In genomic region chrX:117397846-117398245, GRCh38 we compare ENCODE assay signal across 26 cellular contexts.
A peak's percentile ranks its signal among the peaks of the same experiment; 100 is the strongest.
DNase-seq lines count a peak whose midpoint lies in the region; ATAC-seq, FAIRE-seq and TF ChIP-seq lines count a peak whose summit lies in the region.
"Had no signal": no experiment of that assay in that cellular context is flagged by ENCODE, and none has a peak within 500 bp of the region (broad histone marks: within the 10 kb centered on the region; RNA-seq: fewer than 3 reads in every experiment).

No MANE protein-coding gene starts in this region.

- H3K9me3 ChIP-seq in PC-9 (ENCODE audit: insufficient read depth, low read depth) (no peaks in the 10 kb centered on the region), RWPE2 (ENCODE audit: severe bottlenecking) (no peaks in the 10 kb centered on the region)
- H3K9me3 ChIP-seq: A549, BE2C, HAP-1 had no signal

- H3K36me3 ChIP-seq in PC-9 (ENCODE audit: low read depth) (no peaks in the 10 kb centered on the region), RWPE2 (ENCODE audit: low read depth) (no peaks in the 10 kb centered on the region)
- H3K36me3 ChIP-seq: BE2C; BLaER1 treated with 17β-estradiol and CSF1 and Interleukin-3, amounts not matched to agents 10 nM and 100 nM; HAP-1 had no signal

- H3K4me3 ChIP-seq in PC-9 (no peak overlapping the region), RWPE2 (ENCODE audit: severe bottlenecking) (no peak overlapping the region)
- H3K4me3 ChIP-seq: A549; BLaER1 treated with 17β-estradiol and CSF1 and Interleukin-3, amounts not matched to agents 10 nM and 100 nM; GM12878; HAP-1 had no signal

- H3K4me3 Mint-ChIP-seq in activated T-cell treated with anti-CD3 and anti-CD28 coated beads, Interleukin-2, amount 50 U/mL, for 24 hours = no peak overlapping the region
- H3K4me3 Mint-ChIP-seq: CD14-positive monocyte; CD4-positive, alpha-beta T cell; CD8-positive, alpha-beta memory T cell; HFFc6 had no signal

- no peaks in the 10 kb centered on the region for H3K36me3 Mint-ChIP-seq in activated T-cell treated with anti-CD3 and anti-CD28 coated beads, Interleukin-2, amount 50 U/mL, for 24 hours (ENCODE audit: low read depth)
- H3K36me3 Mint-ChIP-seq: CD14-positive monocyte; CD8-positive, alpha-beta memory T cell had no signal

- H3K4me1 ChIP-seq in PC-9 (replicated peaks; ENCODE audit: insufficient read depth) = peaks cover 11% of the 10 kb centered on the region; the same call in 1 of the 2 replicates
- H3K4me1 ChIP-seq in RWPE2 (ENCODE audit: insufficient read depth, poor library complexity, severe bottlenecking) = no peaks in the 10 kb centered on the region
- H3K4me1 ChIP-seq: A549; BE2C; BLaER1 treated with 17β-estradiol and CSF1 and Interleukin-3, amounts not matched to agents 10 nM and 100 nM; HAP-1 had no signal

- no peaks in the 10 kb centered on the region for H3K27me3 ChIP-seq in PC-9 (ENCODE audit: insufficient read depth, low read depth)
- no peaks in the 10 kb centered on the region for H3K27me3 ChIP-seq in RWPE2 (ENCODE audit: insufficient read depth, poor library complexity, severe bottlenecking)
- H3K27me3 ChIP-seq: BE2C; BLaER1 treated with 17β-estradiol and CSF1 and Interleukin-3, amounts not matched to agents 10 nM and 100 nM had no signal

- no peaks in the 10 kb centered on the region for H3K9me3 Mint-ChIP-seq in activated T-cell treated with anti-CD3 and anti-CD28 coated beads, Interleukin-2, amount 50 U/mL, for 24 hours
- H3K9me3 Mint-ChIP-seq: CD4-positive, alpha-beta T cell had no signal

- H3K9me2 ChIP-seq in PC-9 (ENCODE audit: insufficient read depth) = no peaks in the 10 kb centered on the region

- H3K4me2 ChIP-seq in PC-9 = peak overlapping the region; percentile 29
- H3K4me2 ChIP-seq: A549; BLaER1 treated with 17β-estradiol and CSF1 and Interleukin-3, amounts not matched to agents 10 nM and 100 nM had no signal

- no peak for TF ChIP-seq CTCF in PC-9 (conservative IDR thresholded peaks at IDR 0.05)
- TF ChIP-seq CTCF in RWPE2 (IDR thresholded peaks at IDR 0.05; ENCODE audit: poor library complexity, severe bottlenecking) = no peak

- intact Hi-C loops in PC-9 (cut with micrococcal nuclease; ENCODE audit: unreplicated experiment) = no loop called here

- H3K27me3 Mint-ChIP-seq in activated T-cell treated with anti-CD3 and anti-CD28 coated beads, Interleukin-2, amount 50 U/mL, for 24 hours = no peaks in the 10 kb centered on the region
- H3K27me3 Mint-ChIP-seq: CD4-positive, alpha-beta T cell had no signal

- H3K79me2 ChIP-seq in PC-9 (ENCODE audit: low read depth) = no peaks in the 10 kb centered on the region

- H3F3A ChIP-seq in PC-9 (ENCODE audit: insufficient read depth, low read depth) = no peaks in the 10 kb centered on the region; the same call in 1 of the 2 replicates

- CTCF ChIA-PET in PC-9 (lab: Charles Lee) = no interaction called here

- H3K27ac Mint-ChIP-seq in activated T-cell treated with anti-CD3 and anti-CD28 coated beads, Interleukin-2, amount 50 U/mL, for 24 hours = no peak overlapping the region
- H3K27ac Mint-ChIP-seq: CD14-positive monocyte; CD4-positive, alpha-beta T cell; CD8-positive, alpha-beta memory T cell; HFFc6 had no signal

- no peak overlapping the region; the same call in 1 of the 2 replicates for H2AFZ ChIP-seq in PC-9

- no TSS peak for BruUV-seq in PC-9 (replicated peaks; lab: Mats Ljungman, UMichigan)

- H4K20me1 ChIP-seq in PC-9 (ENCODE audit: insufficient read depth) = no peaks in the 10 kb centered on the region
- H4K20me1 ChIP-seq: BLaER1 treated with 17β-estradiol and CSF1 and Interleukin-3, amounts not matched to agents 10 nM and 100 nM had no signal

- POLR2A ChIA-PET in PC-9 (lab: Charles Lee; ENCODE audit: unreplicated experiment) = no interaction called here

- H3K4me1 Mint-ChIP-seq in activated T-cell treated with anti-CD3 and anti-CD28 coated beads, Interleukin-2, amount 50 U/mL, for 24 hours (ENCODE audit: low read depth) = no peaks in the 10 kb centered on the region
- H3K4me1 Mint-ChIP-seq: CD14-positive monocyte; CD8-positive, alpha-beta memory T cell had no signal

- no peak overlapping the region; the same call in 1 of the 2 replicates for H3K27ac ChIP-seq in PC-9
- H3K27ac ChIP-seq in RWPE2 (ENCODE audit: poor library complexity, severe bottlenecking) = no peak overlapping the region
- H3K27ac ChIP-seq: A549; BLaER1 treated with 17β-estradiol and CSF1 and Interleukin-3, amounts not matched to agents 10 nM and 100 nM had no signal

- peak; percentile 36 for FAIRE-seq in colon (lab: Jason Lieb, UNC)
- FAIRE-seq: A549, D721Med, GM12878, H54 had no signal

- peak in 1 of 2 experiments; percentile 65 for DNase-seq in PC-9
- no peak for DNase-seq in RWPE2 (ENCODE audit: low spot score)
- DNase-seq in renal cortical epithelial cell (ENCODE audit: low read depth) = peak; percentile 36
- no peak for DNase-seq in NCI-H2029 (lab: John Stamatoyannopoulos, UW)
- no peak for DNase-seq in activated T-cell treated with anti-CD3 and anti-CD28 coated beads, Interleukin-2, amount 50 U/mL, for 24 hours
- DNase-seq: 8988T; ACHN; AML-193; BE2C; CD4-positive, alpha-beta T cell; CD8-positive, alpha-beta memory T cell; DMS 273 treated with DMSO at 0.1 percent for 48 hours; DMS79; EL; GDM1; GOT3; HFFc6 had no signal

- ATAC-seq in RWPE2 (ENCODE audit: low read depth) (peak; percentile 31; the same call in 1 of the 3 replicates), GM19452 (IDR thresholded peaks at IDR 0.05; ENCODE audit: unreplicated experiment) (no peak)
- ATAC-seq: A549, GM12878 had no signal
